Comparison of ENCODE assay signal across 1 cellular context in the genomic region with DNA sequence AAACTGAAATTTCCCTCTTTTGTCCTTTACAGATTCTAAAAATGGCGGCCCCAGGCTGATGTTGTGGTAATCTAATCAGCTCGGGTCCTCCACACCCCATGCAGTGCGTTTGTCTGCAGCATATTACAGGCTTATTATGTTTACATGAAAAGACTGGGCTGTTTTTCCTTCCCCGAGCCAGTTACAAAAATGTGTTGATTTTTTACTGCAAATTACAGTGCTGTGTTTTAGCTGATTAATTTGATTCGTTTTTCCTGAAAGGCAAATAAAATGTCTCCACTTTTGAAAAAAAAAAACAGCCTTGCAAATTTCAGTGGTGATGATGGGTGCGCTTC.
TF ChIP-seq lines count a peak whose summit lies in the region.

No MANE protein-coding gene starts in this region.

TF ChIP-seq in K562, 482 proteins besides CTCF, POLR2A, EP300 and RAD21 (continued from another document and continues in another):
- TF ChIP-seq, protein P1, sequence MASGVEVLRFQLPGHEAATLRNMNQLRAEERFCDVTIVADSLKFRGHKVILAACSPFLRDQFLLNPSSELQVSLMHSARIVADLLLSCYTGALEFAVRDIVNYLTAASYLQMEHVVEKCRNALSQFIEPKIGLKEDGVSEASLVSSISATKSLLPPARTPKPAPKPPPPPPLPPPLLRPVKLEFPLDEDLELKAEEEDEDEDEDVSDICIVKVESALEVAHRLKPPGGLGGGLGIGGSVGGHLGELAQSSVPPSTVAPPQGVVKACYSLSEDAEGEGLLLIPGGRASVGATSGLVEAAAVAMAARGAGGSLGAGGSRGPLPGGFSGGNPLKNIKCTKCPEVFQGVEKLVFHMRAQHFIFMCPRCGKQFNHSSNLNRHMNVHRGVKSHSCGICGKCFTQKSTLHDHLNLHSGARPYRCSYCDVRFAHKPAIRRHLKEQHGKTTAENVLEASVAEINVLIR (CRISPR knock-in tag; IDR thresholded peaks at IDR 0.05): no peak
- TF ChIP-seq ZNF512 (tag; IDR thresholded peaks at IDR 0.05) (peak; percentile 25; the same call in 1 of the 2 replicates), PCBP1 (IDR thresholded peaks at IDR 0.05; ENCODE audit: low read depth, low read length, poor library complexity, severe bottlenecking) (no peak), HDAC1 (IDR thresholded peaks at IDR 0.05) (no peak), FOXK2 (conservative IDR thresholded peaks at IDR 0.05 in 1 of 2, IDR thresholded peaks at IDR 0.05 in 1 of 2; ENCODE audit: low read depth in 2 of 2) (peak; percentile 32 to 45; a peak in 2 of 4 replicates), FOXJ2 (tag; IDR thresholded peaks at IDR 0.05) (peak; percentile 11; the same call in 1 of the 2 replicates), SREBF2 (CRISPR knock-in tag; IDR thresholded peaks at IDR 0.05) (no peak), TEAD1 (CRISPR knock-in tag; IDR thresholded peaks at IDR 0.05) (no peak), ZKSCAN8 (CRISPR knock-in tag; IDR thresholded peaks at IDR 0.05) (no peak), NEUROD1 (IDR thresholded peaks at IDR 0.05; ENCODE audit: borderline replicate concordance, low read depth, low read length, partially characterized antibody) (no peak), KLF10 (CRISPR knock-in tag; IDR thresholded peaks at IDR 0.05) (no peak), SMARCC2 (IDR thresholded peaks at IDR 0.05; ENCODE audit: low read depth) (peak; percentile 69; the same call in 1 of the 2 replicates), ZFPM2 (CRISPR knock-in tag; IDR thresholded peaks at IDR 0.05) (no peak), FOSL1 (tag; conservative IDR thresholded peaks at IDR 0.05) (no peak), ZNF785 (CRISPR knock-in tag; IDR thresholded peaks at IDR 0.05) (no peak), RNF2 (IDR thresholded peaks at IDR 0.05) (no peak), SOX6 (IDR thresholded peaks at IDR 0.05) (no peak), ZBTB8A (IDR thresholded peaks at IDR 0.05; ENCODE audit: partially characterized antibody) (no peak), COPS2 (conservative IDR thresholded peaks at IDR 0.05) (no peak), ASH1L (IDR thresholded peaks at IDR 0.05; ENCODE audit: borderline replicate concordance, low read depth, partially characterized antibody) (peak; percentile 15), KDM1A (IDR thresholded peaks at IDR 0.05) (no peak), ELF4 (CRISPR knock-in tag; IDR thresholded peaks at IDR 0.05) (no peak), REST (CRISPR knock-in tag; IDR thresholded peaks at IDR 0.05; ENCODE audit: low read depth) (no peak), IRF2 (CRISPR knock-in tag; IDR thresholded peaks at IDR 0.05) (no peak), DEAF1 (CRISPR knock-in tag; IDR thresholded peaks at IDR 0.05) (no peak), SPI1 (IDR thresholded peaks at IDR 0.05; ENCODE audit: borderline replicate concordance, low read depth, low read length) (no peak), ZNF175 (CRISPR knock-in tag; IDR thresholded peaks at IDR 0.05; ENCODE audit: low read depth) (no peak), JUN (IDR thresholded peaks at IDR 0.05; ENCODE audit: borderline replicate concordance, low read depth, low read length) (no peak), JUN (CRISPR knock-in tag; IDR thresholded peaks at IDR 0.05; ENCODE audit: borderline replicate concordance) (no peak), RBM25 (IDR thresholded peaks at IDR 0.05; ENCODE audit: low read depth, low read length, severe bottlenecking) (no peak), JUND (IDR thresholded peaks at IDR 0.05; ENCODE audit: borderline replicate concordance, low read depth, low read length) (no peak), JUND (tag; IDR thresholded peaks at IDR 0.05; ENCODE audit: borderline replicate concordance, low read depth, low read length) (no peak), CHD1 (IDR thresholded peaks at IDR 0.05; ENCODE audit: low read length) (no peak), ZBED1 (IDR thresholded peaks at IDR 0.05) (no peak), MECOM (CRISPR knock-in tag; IDR thresholded peaks at IDR 0.05) (no peak), ZNF324 (CRISPR knock-in tag; IDR thresholded peaks at IDR 0.05) (no peak), HCFC1 (IDR thresholded peaks at IDR 0.05; ENCODE audit: low read depth, low read length) (no peak), STAT5A (IDR thresholded peaks at IDR 0.05; ENCODE audit: borderline replicate concordance, low read length) (no peak), ZNF384 (IDR thresholded peaks at IDR 0.05; ENCODE audit: low read depth, low read length) (peak; percentile 47; the same call in 1 of the 2 replicates), PML (IDR thresholded peaks at IDR 0.05; ENCODE audit: low read length) (no peak), MTA3 (IDR thresholded peaks at IDR 0.05; ENCODE audit: borderline replicate concordance) (no peak), BRCA1 (IDR thresholded peaks at IDR 0.05) (no peak), BRCA1 (CRISPR knock-in tag; IDR thresholded peaks at IDR 0.05) (no peak), ZNF717 (CRISPR knock-in tag; IDR thresholded peaks at IDR 0.05) (no peak)
- TF ChIP-seq, protein P2, sequence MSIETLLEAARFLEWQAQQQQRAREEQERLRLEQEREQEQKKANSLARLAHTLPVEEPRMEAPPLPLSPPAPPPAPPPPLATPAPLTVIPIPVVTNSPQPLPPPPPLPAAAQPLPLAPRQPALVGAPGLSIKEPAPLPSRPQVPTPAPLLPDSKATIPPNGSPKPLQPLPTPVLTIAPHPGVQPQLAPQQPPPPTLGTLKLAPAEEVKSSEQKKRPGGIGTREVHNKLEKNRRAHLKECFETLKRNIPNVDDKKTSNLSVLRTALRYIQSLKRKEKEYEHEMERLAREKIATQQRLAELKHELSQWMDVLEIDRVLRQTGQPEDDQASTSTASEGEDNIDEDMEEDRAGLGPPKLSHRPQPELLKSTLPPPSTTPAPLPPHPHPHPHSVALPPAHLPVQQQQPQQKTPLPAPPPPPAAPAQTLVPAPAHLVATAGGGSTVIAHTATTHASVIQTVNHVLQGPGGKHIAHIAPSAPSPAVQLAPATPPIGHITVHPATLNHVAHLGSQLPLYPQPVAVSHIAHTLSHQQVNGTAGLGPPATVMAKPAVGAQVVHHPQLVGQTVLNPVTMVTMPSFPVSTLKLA (conservative IDR thresholded peaks at IDR 0.05): no peak
- TF ChIP-seq, protein P3, sequence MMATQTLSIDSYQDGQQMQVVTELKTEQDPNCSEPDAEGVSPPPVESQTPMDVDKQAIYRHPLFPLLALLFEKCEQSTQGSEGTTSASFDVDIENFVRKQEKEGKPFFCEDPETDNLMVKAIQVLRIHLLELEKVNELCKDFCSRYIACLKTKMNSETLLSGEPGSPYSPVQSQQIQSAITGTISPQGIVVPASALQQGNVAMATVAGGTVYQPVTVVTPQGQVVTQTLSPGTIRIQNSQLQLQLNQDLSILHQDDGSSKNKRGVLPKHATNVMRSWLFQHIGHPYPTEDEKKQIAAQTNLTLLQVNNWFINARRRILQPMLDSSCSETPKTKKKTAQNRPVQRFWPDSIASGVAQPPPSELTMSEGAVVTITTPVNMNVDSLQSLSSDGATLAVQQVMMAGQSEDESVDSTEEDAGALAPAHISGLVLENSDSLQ (IDR thresholded peaks at IDR 0.05): no peak
- TF ChIP-seq, protein P4, sequence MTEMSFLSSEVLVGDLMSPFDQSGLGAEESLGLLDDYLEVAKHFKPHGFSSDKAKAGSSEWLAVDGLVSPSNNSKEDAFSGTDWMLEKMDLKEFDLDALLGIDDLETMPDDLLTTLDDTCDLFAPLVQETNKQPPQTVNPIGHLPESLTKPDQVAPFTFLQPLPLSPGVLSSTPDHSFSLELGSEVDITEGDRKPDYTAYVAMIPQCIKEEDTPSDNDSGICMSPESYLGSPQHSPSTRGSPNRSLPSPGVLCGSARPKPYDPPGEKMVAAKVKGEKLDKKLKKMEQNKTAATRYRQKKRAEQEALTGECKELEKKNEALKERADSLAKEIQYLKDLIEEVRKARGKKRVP (CRISPR knock-in tag; IDR thresholded peaks at IDR 0.05): 0 out of 2 replicates have a peak, but pooled peaks have one; percentile 26
- TF ChIP-seq, protein P5, sequence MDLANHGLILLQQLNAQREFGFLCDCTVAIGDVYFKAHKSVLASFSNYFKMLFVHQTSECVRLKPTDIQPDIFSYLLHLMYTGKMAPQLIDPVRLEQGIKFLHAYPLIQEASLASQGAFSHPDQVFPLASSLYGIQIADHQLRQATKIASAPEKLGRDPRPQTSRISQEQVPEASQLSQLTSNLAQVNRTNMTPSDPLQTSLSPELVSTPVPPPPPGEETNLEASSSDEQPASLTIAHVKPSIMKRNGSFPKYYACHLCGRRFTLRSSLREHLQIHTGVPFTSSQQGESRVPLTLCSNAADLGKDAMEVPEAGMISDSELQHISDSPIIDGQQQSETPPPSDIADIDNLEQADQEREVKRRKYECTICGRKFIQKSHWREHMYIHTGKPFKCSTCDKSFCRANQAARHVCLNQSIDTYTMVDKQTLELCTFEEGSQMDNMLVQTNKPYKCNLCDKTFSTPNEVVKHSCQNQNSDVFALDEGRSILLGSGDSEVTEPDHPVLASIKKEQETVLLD (IDR thresholded peaks at IDR 0.05): no peak
- TF ChIP-seq, protein P6, sequence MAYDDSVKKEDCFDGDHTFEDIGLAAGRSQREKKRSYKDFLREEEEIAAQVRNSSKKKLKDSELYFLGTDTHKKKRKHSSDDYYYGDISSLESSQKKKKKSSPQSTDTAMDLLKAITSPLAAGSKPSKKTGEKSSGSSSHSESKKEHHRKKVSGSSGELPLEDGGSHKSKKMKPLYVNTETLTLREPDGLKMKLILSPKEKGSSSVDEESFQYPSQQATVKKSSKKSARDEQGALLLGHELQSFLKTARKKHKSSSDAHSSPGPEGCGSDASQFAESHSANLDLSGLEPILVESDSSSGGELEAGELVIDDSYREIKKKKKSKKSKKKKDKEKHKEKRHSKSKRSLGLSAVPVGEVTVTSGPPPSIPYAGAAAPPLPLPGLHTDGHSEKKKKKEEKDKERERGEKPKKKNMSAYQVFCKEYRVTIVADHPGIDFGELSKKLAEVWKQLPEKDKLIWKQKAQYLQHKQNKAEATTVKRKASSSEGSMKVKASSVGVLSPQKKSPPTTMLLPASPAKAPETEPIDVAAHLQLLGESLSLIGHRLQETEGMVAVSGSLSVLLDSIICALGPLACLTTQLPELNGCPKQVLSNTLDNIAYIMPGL (CRISPR knock-in tag; IDR thresholded peaks at IDR 0.05): no peak
- TF ChIP-seq, protein P7, sequence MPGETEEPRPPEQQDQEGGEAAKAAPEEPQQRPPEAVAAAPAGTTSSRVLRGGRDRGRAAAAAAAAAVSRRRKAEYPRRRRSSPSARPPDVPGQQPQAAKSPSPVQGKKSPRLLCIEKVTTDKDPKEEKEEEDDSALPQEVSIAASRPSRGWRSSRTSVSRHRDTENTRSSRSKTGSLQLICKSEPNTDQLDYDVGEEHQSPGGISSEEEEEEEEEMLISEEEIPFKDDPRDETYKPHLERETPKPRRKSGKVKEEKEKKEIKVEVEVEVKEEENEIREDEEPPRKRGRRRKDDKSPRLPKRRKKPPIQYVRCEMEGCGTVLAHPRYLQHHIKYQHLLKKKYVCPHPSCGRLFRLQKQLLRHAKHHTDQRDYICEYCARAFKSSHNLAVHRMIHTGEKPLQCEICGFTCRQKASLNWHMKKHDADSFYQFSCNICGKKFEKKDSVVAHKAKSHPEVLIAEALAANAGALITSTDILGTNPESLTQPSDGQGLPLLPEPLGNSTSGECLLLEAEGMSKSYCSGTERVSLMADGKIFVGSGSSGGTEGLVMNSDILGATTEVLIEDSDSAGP (CRISPR knock-in tag; IDR thresholded peaks at IDR 0.05): no peak
